ENCODE assay signal across 1 cellular context in the genomic region with DNA sequence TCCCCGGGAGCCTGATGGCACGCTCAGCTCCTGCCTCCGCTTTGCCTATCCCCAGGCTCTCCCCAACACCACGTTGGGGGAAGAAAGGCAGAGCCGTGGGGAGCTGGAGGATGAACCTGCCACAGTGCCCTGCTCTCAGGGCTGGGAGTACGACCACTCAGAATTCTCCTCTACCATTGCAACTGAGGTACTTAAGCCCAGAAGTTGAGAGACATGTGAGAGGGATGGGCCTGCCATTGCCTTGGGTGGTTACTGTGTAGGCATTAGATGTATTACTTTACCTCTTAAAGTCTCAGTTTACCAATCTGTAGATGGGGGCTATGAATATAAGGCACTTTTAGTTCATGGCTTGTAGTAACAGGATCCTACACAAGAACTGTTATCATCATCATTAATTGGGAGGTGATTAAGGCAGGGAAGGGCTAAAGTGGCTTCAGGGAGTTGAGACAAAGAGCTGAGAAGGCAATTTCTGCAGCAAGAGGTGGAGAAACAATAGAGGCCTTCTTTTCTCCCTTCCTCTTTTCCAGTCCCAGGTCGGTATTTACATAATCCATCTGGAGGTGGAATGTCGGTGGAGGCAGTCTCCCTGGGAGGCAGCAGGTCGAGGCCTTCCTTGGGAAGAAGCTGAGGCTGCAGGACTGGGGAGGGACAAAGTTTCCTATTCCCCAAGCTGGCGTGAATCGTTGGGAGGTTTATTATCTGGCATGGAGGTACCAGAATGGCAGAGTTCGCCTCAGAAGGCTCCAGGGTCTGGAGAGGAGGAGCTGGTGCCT.
TF ChIP-seq lines count a peak whose summit lies in the region.

No MANE protein-coding gene starts in this region.

TF ChIP-seq in K562, 482 proteins besides CTCF, POLR2A, EP300 and RAD21:
- no peak for TF ChIP-seq ZNF41 (CRISPR knock-in tag; conservative IDR thresholded peaks at IDR 0.05)
- no peak for TF ChIP-seq KDM2B (CRISPR knock-in tag; IDR thresholded peaks at IDR 0.05)
- no peak for TF ChIP-seq YY1 (IDR thresholded peaks at IDR 0.05; ENCODE audit: borderline replicate concordance in 1 of 3, control insufficient read depth in 1 of 3, extremely low read depth in 1 of 3, insufficient read depth in 3 of 3, insufficient read length in 1 of 3, insufficient replicate concordance in 2 of 3, low read depth in 1 of 3, low read length in 2 of 3)
- TF ChIP-seq, protein P1, sequence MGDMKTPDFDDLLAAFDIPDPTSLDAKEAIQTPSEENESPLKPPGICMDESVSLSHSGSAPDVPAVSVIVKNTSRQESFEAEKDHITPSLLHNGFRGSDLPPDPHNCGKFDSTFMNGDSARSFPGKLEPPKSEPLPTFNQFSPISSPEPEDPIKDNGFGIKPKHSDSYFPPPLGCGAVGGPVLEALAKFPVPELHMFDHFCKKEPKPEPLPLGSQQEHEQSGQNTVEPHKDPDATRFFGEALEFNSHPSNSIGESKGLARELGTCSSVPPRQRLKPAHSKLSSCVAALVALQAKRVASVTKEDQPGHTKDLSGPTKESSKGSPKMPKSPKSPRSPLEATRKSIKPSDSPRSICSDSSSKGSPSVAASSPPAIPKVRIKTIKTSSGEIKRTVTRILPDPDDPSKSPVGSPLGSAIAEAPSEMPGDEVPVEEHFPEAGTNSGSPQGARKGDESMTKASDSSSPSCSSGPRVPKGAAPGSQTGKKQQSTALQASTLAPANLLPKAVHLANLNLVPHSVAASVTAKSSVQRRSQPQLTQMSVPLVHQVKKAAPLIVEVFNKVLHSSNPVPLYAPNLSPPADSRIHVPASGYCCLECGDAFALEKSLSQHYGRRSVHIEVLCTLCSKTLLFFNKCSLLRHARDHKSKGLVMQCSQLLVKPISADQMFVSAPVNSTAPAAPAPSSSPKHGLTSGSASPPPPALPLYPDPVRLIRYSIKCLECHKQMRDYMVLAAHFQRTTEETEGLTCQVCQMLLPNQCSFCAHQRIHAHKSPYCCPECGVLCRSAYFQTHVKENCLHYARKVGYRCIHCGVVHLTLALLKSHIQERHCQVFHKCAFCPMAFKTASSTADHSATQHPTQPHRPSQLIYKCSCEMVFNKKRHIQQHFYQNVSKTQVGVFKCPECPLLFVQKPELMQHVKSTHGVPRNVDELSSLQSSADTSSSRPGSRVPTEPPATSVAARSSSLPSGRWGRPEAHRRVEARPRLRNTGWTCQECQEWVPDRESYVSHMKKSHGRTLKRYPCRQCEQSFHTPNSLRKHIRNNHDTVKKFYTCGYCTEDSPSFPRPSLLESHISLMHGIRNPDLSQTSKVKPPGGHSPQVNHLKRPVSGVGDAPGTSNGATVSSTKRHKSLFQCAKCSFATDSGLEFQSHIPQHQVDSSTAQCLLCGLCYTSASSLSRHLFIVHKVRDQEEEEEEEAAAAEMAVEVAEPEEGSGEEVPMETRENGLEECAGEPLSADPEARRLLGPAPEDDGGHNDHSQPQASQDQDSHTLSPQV (IDR thresholded peaks at IDR 0.05), result no peak
- TF ChIP-seq HLTF (IDR thresholded peaks at IDR 0.05), result no peak
- no peak for TF ChIP-seq SP2 (IDR thresholded peaks at IDR 0.05; ENCODE audit: extremely low read depth, low read depth, low read length, poor library complexity, severe bottlenecking)
- no peak for TF ChIP-seq FOXJ2 (tag; IDR thresholded peaks at IDR 0.05)
- TF ChIP-seq, protein P2, sequence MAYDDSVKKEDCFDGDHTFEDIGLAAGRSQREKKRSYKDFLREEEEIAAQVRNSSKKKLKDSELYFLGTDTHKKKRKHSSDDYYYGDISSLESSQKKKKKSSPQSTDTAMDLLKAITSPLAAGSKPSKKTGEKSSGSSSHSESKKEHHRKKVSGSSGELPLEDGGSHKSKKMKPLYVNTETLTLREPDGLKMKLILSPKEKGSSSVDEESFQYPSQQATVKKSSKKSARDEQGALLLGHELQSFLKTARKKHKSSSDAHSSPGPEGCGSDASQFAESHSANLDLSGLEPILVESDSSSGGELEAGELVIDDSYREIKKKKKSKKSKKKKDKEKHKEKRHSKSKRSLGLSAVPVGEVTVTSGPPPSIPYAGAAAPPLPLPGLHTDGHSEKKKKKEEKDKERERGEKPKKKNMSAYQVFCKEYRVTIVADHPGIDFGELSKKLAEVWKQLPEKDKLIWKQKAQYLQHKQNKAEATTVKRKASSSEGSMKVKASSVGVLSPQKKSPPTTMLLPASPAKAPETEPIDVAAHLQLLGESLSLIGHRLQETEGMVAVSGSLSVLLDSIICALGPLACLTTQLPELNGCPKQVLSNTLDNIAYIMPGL (CRISPR knock-in tag; IDR thresholded peaks at IDR 0.05), result no peak
- no peak for TF ChIP-seq ZNF695 (CRISPR knock-in tag; IDR thresholded peaks at IDR 0.05)
- TF ChIP-seq, protein P3, sequence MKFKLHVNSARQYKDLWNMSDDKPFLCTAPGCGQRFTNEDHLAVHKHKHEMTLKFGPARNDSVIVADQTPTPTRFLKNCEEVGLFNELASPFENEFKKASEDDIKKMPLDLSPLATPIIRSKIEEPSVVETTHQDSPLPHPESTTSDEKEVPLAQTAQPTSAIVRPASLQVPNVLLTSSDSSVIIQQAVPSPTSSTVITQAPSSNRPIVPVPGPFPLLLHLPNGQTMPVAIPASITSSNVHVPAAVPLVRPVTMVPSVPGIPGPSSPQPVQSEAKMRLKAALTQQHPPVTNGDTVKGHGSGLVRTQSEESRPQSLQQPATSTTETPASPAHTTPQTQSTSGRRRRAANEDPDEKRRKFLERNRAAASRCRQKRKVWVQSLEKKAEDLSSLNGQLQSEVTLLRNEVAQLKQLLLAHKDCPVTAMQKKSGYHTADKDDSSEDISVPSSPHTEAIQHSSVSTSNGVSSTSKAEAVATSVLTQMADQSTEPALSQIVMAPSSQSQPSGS (CRISPR knock-in tag; IDR thresholded peaks at IDR 0.05), result no peak
- 0 out of 2 replicates have a peak, but pooled peaks have one; percentile 7 for TF ChIP-seq MAFG (tag; conservative IDR thresholded peaks at IDR 0.05)
- TF ChIP-seq SRSF7 (optimal IDR thresholded peaks at IDR 0.05; ENCODE audit: low read depth, low read length), result no peak
- TF ChIP-seq ZNF197 (CRISPR knock-in tag; IDR thresholded peaks at IDR 0.05; ENCODE audit: low read depth), result no peak
- no peak for TF ChIP-seq SETDB1 (IDR thresholded peaks at IDR 0.05; ENCODE audit: low read length)
- no peak for TF ChIP-seq RUNX1 (IDR thresholded peaks at IDR 0.05; ENCODE audit: low read depth)
- TF ChIP-seq ZNF316 (IDR thresholded peaks at IDR 0.05), result peak; percentile 19; the same call in 1 of the 2 replicates
- TF ChIP-seq SMAD3 (CRISPR knock-in tag; conservative IDR thresholded peaks at IDR 0.05), result no peak
- TF ChIP-seq PTTG1 (tag; IDR thresholded peaks at IDR 0.05; ENCODE audit: low read depth), result no peak
- no peak for TF ChIP-seq ATF7 (IDR thresholded peaks at IDR 0.05)
- TF ChIP-seq POLR2H (tag; IDR thresholded peaks at IDR 0.05; ENCODE audit: low read depth), result no peak
- TF ChIP-seq, protein P4, sequence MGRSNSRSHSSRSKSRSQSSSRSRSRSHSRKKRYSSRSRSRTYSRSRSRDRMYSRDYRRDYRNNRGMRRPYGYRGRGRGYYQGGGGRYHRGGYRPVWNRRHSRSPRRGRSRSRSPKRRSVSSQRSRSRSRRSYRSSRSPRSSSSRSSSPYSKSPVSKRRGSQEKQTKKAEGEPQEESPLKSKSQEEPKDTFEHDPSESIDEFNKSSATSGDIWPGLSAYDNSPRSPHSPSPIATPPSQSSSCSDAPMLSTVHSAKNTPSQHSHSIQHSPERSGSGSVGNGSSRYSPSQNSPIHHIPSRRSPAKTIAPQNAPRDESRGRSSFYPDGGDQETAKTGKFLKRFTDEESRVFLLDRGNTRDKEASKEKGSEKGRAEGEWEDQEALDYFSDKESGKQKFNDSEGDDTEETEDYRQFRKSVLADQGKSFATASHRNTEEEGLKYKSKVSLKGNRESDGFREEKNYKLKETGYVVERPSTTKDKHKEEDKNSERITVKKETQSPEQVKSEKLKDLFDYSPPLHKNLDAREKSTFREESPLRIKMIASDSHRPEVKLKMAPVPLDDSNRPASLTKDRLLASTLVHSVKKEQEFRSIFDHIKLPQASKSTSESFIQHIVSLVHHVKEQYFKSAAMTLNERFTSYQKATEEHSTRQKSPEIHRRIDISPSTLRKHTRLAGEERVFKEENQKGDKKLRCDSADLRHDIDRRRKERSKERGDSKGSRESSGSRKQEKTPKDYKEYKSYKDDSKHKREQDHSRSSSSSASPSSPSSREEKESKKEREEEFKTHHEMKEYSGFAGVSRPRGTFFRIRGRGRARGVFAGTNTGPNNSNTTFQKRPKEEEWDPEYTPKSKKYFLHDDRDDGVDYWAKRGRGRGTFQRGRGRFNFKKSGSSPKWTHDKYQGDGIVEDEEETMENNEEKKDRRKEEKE (IDR thresholded peaks at IDR 0.05; ENCODE audit: borderline replicate concordance in 1 of 2, control insufficient read depth in 1 of 2, low read depth in 2 of 2, low read length in 1 of 2), result no peak
- TF ChIP-seq, protein P5, sequence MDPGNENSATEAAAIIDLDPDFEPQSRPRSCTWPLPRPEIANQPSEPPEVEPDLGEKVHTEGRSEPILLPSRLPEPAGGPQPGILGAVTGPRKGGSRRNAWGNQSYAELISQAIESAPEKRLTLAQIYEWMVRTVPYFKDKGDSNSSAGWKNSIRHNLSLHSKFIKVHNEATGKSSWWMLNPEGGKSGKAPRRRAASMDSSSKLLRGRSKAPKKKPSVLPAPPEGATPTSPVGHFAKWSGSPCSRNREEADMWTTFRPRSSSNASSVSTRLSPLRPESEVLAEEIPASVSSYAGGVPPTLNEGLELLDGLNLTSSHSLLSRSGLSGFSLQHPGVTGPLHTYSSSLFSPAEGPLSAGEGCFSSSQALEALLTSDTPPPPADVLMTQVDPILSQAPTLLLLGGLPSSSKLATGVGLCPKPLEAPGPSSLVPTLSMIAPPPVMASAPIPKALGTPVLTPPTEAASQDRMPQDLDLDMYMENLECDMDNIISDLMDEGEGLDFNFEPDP (CRISPR knock-in tag; IDR thresholded peaks at IDR 0.05), result no peak
- TF ChIP-seq ZNF134 (CRISPR knock-in tag; conservative IDR thresholded peaks at IDR 0.05), result no peak
- TF ChIP-seq PTBP1 (IDR thresholded peaks at IDR 0.05; ENCODE audit: low read depth, low read length), result no peak
- no peak for TF ChIP-seq SMC3 (conservative IDR thresholded peaks at IDR 0.05; ENCODE audit: insufficient read depth, low read depth, low read length)
- TF ChIP-seq ZNF830 (CRISPR knock-in tag; IDR thresholded peaks at IDR 0.05), result no peak
- TF ChIP-seq MTA1 (IDR thresholded peaks at IDR 0.05; ENCODE audit: borderline replicate concordance), result no peak
- no peak for TF ChIP-seq NR1H2 (CRISPR knock-in tag; IDR thresholded peaks at IDR 0.05)
- TF ChIP-seq ZNF224 (CRISPR knock-in tag; IDR thresholded peaks at IDR 0.05), result no peak
- no peak for TF ChIP-seq SMAD2 (IDR thresholded peaks at IDR 0.05; ENCODE audit: low read depth, low read length)
- no peak for TF ChIP-seq BDP1 (IDR thresholded peaks at IDR 0.05; ENCODE audit: insufficient read depth, insufficient read length)
- TF ChIP-seq GTF2A2 (tag; IDR thresholded peaks at IDR 0.05), result no peak
- TF ChIP-seq NRF1 (conservative IDR thresholded peaks at IDR 0.05 in 1 of 2, IDR thresholded peaks at IDR 0.05 in 1 of 2), result no peak
- TF ChIP-seq NR2F6 (CRISPR knock-in tag; IDR thresholded peaks at IDR 0.05), result no peak
- peak; percentile 91 for TF ChIP-seq RBM25 (IDR thresholded peaks at IDR 0.05; ENCODE audit: low read depth, low read length, severe bottlenecking)
- peak; percentile 49; the same call in 1 of the 2 replicates for TF ChIP-seq ADNP (tag; IDR thresholded peaks at IDR 0.05)
- TF ChIP-seq, protein P6, sequence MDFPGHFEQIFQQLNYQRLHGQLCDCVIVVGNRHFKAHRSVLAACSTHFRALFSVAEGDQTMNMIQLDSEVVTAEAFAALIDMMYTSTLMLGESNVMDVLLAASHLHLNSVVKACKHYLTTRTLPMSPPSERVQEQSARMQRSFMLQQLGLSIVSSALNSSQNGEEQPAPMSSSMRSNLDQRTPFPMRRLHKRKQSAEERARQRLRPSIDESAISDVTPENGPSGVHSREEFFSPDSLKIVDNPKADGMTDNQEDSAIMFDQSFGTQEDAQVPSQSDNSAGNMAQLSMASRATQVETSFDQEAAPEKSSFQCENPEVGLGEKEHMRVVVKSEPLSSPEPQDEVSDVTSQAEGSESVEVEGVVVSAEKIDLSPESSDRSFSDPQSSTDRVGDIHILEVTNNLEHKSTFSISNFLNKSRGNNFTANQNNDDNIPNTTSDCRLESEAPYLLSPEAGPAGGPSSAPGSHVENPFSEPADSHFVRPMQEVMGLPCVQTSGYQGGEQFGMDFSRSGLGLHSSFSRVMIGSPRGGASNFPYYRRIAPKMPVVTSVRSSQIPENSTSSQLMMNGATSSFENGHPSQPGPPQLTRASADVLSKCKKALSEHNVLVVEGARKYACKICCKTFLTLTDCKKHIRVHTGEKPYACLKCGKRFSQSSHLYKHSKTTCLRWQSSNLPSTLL (IDR thresholded peaks at IDR 0.05), result no peak
- TF ChIP-seq KDM1A (IDR thresholded peaks at IDR 0.05), result peak; percentile 35 to 64; a peak in 3 of 4 replicates
- no peak for TF ChIP-seq ZNF561 (CRISPR knock-in tag; conservative IDR thresholded peaks at IDR 0.05)
- peak; percentile 81 for TF ChIP-seq BCOR (IDR thresholded peaks at IDR 0.05)
- TF ChIP-seq GABPB2 (CRISPR knock-in tag; conservative IDR thresholded peaks at IDR 0.05), result no peak
- TF ChIP-seq ZNF124 (CRISPR knock-in tag; IDR thresholded peaks at IDR 0.05), result no peak
TF ChIP-seq in K562: peak in this region for 6.
